Comparison of ENCODE assay signal across 9 cellular contexts in genomic region chr2:64338910-64339500, GRCh38.
DNase-seq lines count a peak whose midpoint lies in the region; ATAC-seq and TF ChIP-seq lines count a peak whose summit lies in the region.
"Had no signal": no experiment of that assay in that cellular context is flagged by ENCODE, and none has a peak within 500 bp of the region (broad histone marks: within the 10 kb centered on the region; RNA-seq: fewer than 3 reads in every experiment).

No MANE protein-coding gene starts in this region.

- peaks cover 0 to 8% of the 10 kb centered on the region in 2 experiments; a peak in 2 of 4 replicates for H3K4me1 ChIP-seq in HCT116 (ENCODE audit: control insufficient read depth in 1 of 2, insufficient read depth in 2 of 2, low read length in 2 of 2)

- H4K20me1 ChIP-seq in HCT116 (ENCODE audit: insufficient read depth) = no peaks in the 10 kb centered on the region

- POLR2A ChIA-PET in HCT116 (lab: Charles Lee) = no interaction called here

- RAD21 ChIA-PET in HCT116 (lab: Charles Lee; ENCODE audit: low non-redundant PET in 1 of 2, low total read pairs in 2 of 2, uncharacterized antibody in 2 of 2, unreplicated experiment in 2 of 2) = no interaction called here

- BruUV-seq in HCT116 (replicated peaks; lab: Mats Ljungman, UMichigan) = no TSS peak

- intact Hi-C loops in HCT116 (cut with micrococcal nuclease) = loop anchor here (10.0 kb wide), 1 partner anchor 1236 kb away; no protein-coding TSS in a partner anchor

- CTCF ChIA-PET in HCT116 (lab: Charles Lee) = no interaction called here

- no peaks in the 10 kb centered on the region for H3K9me2 ChIP-seq in HCT116 (ENCODE audit: insufficient read depth)

- H3K27me3 ChIP-seq in HCT116 (ENCODE audit: insufficient read depth, low read length) = no peaks in the 10 kb centered on the region

- no peak for TF ChIP-seq CTCF in HCT116 (IDR thresholded peaks at IDR 0.05 in 2 of 3, conservative IDR thresholded peaks at IDR 0.05 in 1 of 3; ENCODE audit: borderline replicate concordance in 1 of 3, insufficient read depth in 1 of 3, low read depth in 2 of 3, low read length in 2 of 3)
- TF ChIP-seq CTCF in fibroblast of mammary gland (conservative IDR thresholded peaks at IDR 0.05; ENCODE audit: control insufficient read depth, insufficient read depth, low read depth, low read length) = no peak

- ATAC-seq in HCT116 = peak; percentile 63
- no peak for ATAC-seq in SK-N-SH treated with all-trans-retinoic acid at 6 μM for 48 hours

- no peak overlapping the region for H3K4me2 ChIP-seq in HCT116 (ENCODE audit: low read length)

- no peak overlapping the region for H3K27ac ChIP-seq in HCT116 (ENCODE audit: low read depth, low read length)

- H3K9me3 ChIP-seq in HCT116 (ENCODE audit: control insufficient read depth in 1 of 2, insufficient read depth in 1 of 2, low read depth in 1 of 2, low read length in 2 of 2) = no peaks in the 10 kb centered on the region

- DNase-seq in EL = peak; percentile 6
- no peak for DNase-seq in HCT116 (ENCODE audit: low read depth, low spot score)
- peak; percentile 74 for DNase-seq in activated CD8-positive, alpha-beta memory T cell treated with anti-CD3 and anti-CD28 coated beads for 24 hours
- DNase-seq in fibroblast of mammary gland (ENCODE audit: low read depth) = peak; percentile 57
- DNase-seq in GDM1 (lab: John Stamatoyannopoulos, UW) = no peak
- DNase-seq in anterior cingulate cortex (lab: John Stamatoyannopoulos, UW) = no peak
- no peak for DNase-seq in NCI-H2196 (lab: John Stamatoyannopoulos, UW; ENCODE audit: unreplicated experiment)
- DNase-seq: NCI-H2171 had no signal

- no peak overlapping the region for H3K9ac ChIP-seq in HCT116 (ENCODE audit: low read length)

- H3K4me3 ChIP-seq in HCT116 (replicated peaks in 1 of 2; ENCODE audit: low read depth in 1 of 2, low read length in 2 of 2) = no peak overlapping the region
- no peak overlapping the region for H3K4me3 ChIP-seq in fibroblast of mammary gland (ENCODE audit: control insufficient read depth, low read depth, low read length)

- H2AFZ ChIP-seq in HCT116 (ENCODE audit: low read depth, low read length, poor library complexity, severe bottlenecking) = no peak overlapping the region

- H3K36me3 ChIP-seq in HCT116 (ENCODE audit: control insufficient read depth in 1 of 2, insufficient read depth in 2 of 2, low read length in 2 of 2) = no peaks in the 10 kb centered on the region

- TF ChIP-seq POLR2A in HCT116 (IDR thresholded peaks at IDR 0.05; ENCODE audit: borderline replicate concordance, extremely low read depth, insufficient read depth, insufficient read length) = no peak

- no peaks in the 10 kb centered on the region for H3K79me2 ChIP-seq in HCT116 (ENCODE audit: insufficient read depth, low read length)

- no peak for TF ChIP-seq RAD21 in HCT116 (IDR thresholded peaks at IDR 0.05; ENCODE audit: low read depth)

TF ChIP-seq in HCT116, 20 proteins besides CTCF, POLR2A, EP300 and RAD21:
- TF ChIP-seq SRF (IDR thresholded peaks at IDR 0.05; ENCODE audit: low read depth) (no peak), SIN3A (IDR thresholded peaks at IDR 0.05; ENCODE audit: low read depth) (no peak), CEBPB (IDR thresholded peaks at IDR 0.05; ENCODE audit: low read depth) (no peak), MAX (IDR thresholded peaks at IDR 0.05) (no peak), EGR1 (IDR thresholded peaks at IDR 0.05; ENCODE audit: low read depth) (no peak), EZH2phosphoT487 (IDR thresholded peaks at IDR 0.05; ENCODE audit: borderline replicate concordance) (no peak), YY1 (IDR thresholded peaks at IDR 0.05; ENCODE audit: extremely low read depth, insufficient replicate concordance, low read depth, low read length) (no peak)

TF ChIP-seq in SK-N-SH treated with all-trans-retinoic acid at 6 μM for 48 hours, 23 proteins besides CTCF, POLR2A, EP300 and RAD21:
- TF ChIP-seq ISL1 (CRISPR knock-in tag; IDR thresholded peaks at IDR 0.05) (no peak), ZNF565 (CRISPR knock-in tag; conservative IDR thresholded peaks at IDR 0.05; ENCODE audit: low read depth) (no peak), BACH2 (CRISPR knock-in tag; IDR thresholded peaks at IDR 0.05; ENCODE audit: borderline replicate concordance) (no peak), PPARA (CRISPR knock-in tag; IDR thresholded peaks at IDR 0.05; ENCODE audit: borderline replicate concordance) (no peak), POU6F1 (CRISPR knock-in tag; IDR thresholded peaks at IDR 0.05; ENCODE audit: borderline replicate concordance, low read depth) (no peak), RARB (CRISPR knock-in tag; IDR thresholded peaks at IDR 0.05) (no peak), ARNTL (CRISPR knock-in tag; IDR thresholded peaks at IDR 0.05; ENCODE audit: borderline replicate concordance, low read depth) (no peak), TCF4 (CRISPR knock-in tag; IDR thresholded peaks at IDR 0.05; ENCODE audit: borderline replicate concordance) (no peak), ZFP3 (CRISPR knock-in tag; IDR thresholded peaks at IDR 0.05) (no peak)

Comparison
In these comparisons a context has a peak if more than half of its experiments do, and no peak if none do; other contexts are left out.
1. DNase-seq: peak in EL (single experiment), activated CD8-positive, alpha-beta memory T cell treated with anti-CD3 and anti-CD28 coated beads for 24 hours (single experiment) and fibroblast of mammary gland (single experiment); none in HCT116 (single experiment), GDM1 (single experiment), anterior cingulate cortex (0 of 58) and NCI-H2196 (single experiment).